In the genomic region with DNA sequence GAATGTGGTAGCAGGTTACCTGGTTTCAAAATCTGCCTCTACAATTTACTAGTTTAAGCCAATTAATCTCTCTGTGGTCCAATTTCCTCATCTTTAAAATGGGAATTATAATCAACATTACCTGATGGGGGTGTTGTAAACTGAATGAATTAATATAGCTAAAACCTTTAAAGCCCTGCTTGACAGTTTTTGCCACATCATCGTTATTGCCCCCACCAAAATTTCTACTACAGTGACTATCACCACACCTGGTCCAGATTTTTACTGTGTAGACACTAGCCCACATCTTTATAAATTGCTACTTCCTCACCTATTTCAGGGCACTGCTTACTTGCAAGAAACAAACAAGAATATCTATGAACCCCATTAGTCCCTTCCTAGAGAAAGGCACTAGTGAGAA, we compare ENCODE assay signal across 29 cellular contexts.
A peak's percentile ranks its signal among the peaks of the same experiment; 100 is the strongest.
DNase-seq lines count a peak whose midpoint lies in the region; ATAC-seq and TF ChIP-seq lines count a peak whose summit lies in the region.
"Had no signal": no experiment of that assay in that cellular context is flagged by ENCODE, and none has a peak within 500 bp of the region (broad histone marks: within the 10 kb centered on the region; RNA-seq: fewer than 3 reads in every experiment).

No MANE protein-coding gene starts in this region.

- H3K27me3 ChIP-seq in GM23248 (replicated peaks; ENCODE audit: insufficient read depth), result no peaks in the 10 kb centered on the region
- H3K27me3 ChIP-seq in sigmoid colon, result no peaks in the 10 kb centered on the region
- H3K27me3 ChIP-seq in left lung, result no peaks in the 10 kb centered on the region
- H3K27me3 ChIP-seq: BLaER1, ovary, right atrium auricular region, suprapubic skin had no signal

- WGBS in GM23248 (ENCODE audit: low coverage in 1 of 2, low lambda C conversion rate in 2 of 2, missing lambda C conversion rate in 2 of 2), 2 experiments, result 95 to 100% methylated on average over 1 of the region's 1 CpG
- WGBS in sigmoid colon, 2 donors, result 91 to 98% methylated on average over 1 of the region's 1 CpG

- H3K4me3 Mint-ChIP-seq in activated naive CD4-positive, alpha-beta T cell treated with anti-CD3 and anti-CD28 coated beads, Interleukin-2, amount 10 ng/mL, durations not matched to agents 7 days and 5 days, result no peak overlapping the region
- H3K4me3 Mint-ChIP-seq in activated naive CD4-positive, alpha-beta T cell treated with anti-CD3 and anti-CD28 coated beads for 36 hours, result no peak overlapping the region
- H3K4me3 Mint-ChIP-seq in activated naive CD8-positive, alpha-beta T cell treated with anti-CD3 and anti-CD28 coated beads, Interleukin-2, amount 50 U/mL, for 24 hours, result no peak overlapping the region
- H3K4me3 Mint-ChIP-seq: activated CD4-positive, alpha-beta T cell treated with anti-CD3 and anti-CD28 coated beads, Interleukin-2, amount 10 ng/mL, durations not matched to agents 7 days and 5 days; mesothelial cell of epicardium; natural killer cell had no signal

- no peaks in the 10 kb centered on the region for H3K9me3 Mint-ChIP-seq in activated naive CD4-positive, alpha-beta T cell treated with anti-CD3 and anti-CD28 coated beads, Interleukin-2, amount 10 ng/mL, durations not matched to agents 7 days and 5 days
- H3K9me3 Mint-ChIP-seq in activated naive CD4-positive, alpha-beta T cell treated with anti-CD3 and anti-CD28 coated beads for 36 hours, result no peaks in the 10 kb centered on the region
- no peaks in the 10 kb centered on the region for H3K9me3 Mint-ChIP-seq in activated naive CD8-positive, alpha-beta T cell treated with anti-CD3 and anti-CD28 coated beads, Interleukin-2, amount 50 U/mL, for 24 hours
- H3K9me3 Mint-ChIP-seq: activated CD4-positive, alpha-beta T cell treated with anti-CD3 and anti-CD28 coated beads, Interleukin-2, amount 10 ng/mL, durations not matched to agents 7 days and 5 days; mesothelial cell of epicardium; natural killer cell had no signal

- TF ChIP-seq EP300 in sigmoid colon (IDR thresholded peaks at IDR 0.05), result no peak

- intact Hi-C loops in activated naive CD4-positive, alpha-beta T cell treated with anti-CD3 and anti-CD28 coated beads for 36 hours (cut with micrococcal nuclease), result loop anchor here (5.0 to 10.0 kb wide), 2 partner anchors 180 to 1082 kb away; no protein-coding TSS in a partner anchor
- intact Hi-C loops in sigmoid colon (cut with DNase I) (loop anchor here (10.0 kb wide), 2 partner anchors 202 to 388 kb away; no protein-coding TSS in a partner anchor), left lung (cut with DNase I) (no loop called here)

- peaks cover 87% of the 10 kb centered on the region for H3K4me1 Mint-ChIP-seq in activated naive CD4-positive, alpha-beta T cell treated with anti-CD3 and anti-CD28 coated beads, Interleukin-2, amount 10 ng/mL, durations not matched to agents 7 days and 5 days
- peaks cover 86% of the 10 kb centered on the region for H3K4me1 Mint-ChIP-seq in activated naive CD4-positive, alpha-beta T cell treated with anti-CD3 and anti-CD28 coated beads for 36 hours (ENCODE audit: low read depth)
- peaks cover 85% of the 10 kb centered on the region for H3K4me1 Mint-ChIP-seq in activated naive CD8-positive, alpha-beta T cell treated with anti-CD3 and anti-CD28 coated beads, Interleukin-2, amount 50 U/mL, for 24 hours

- peaks cover 60% of the 10 kb centered on the region for H3K79me2 ChIP-seq in GM23248 (ENCODE audit: insufficient read depth)

- peak overlapping the region; percentile 93 for H3K27ac ChIP-seq in GM23248
- H3K27ac ChIP-seq in sigmoid colon, result peak overlapping the region in 3 of 4 donors; percentile 57 to 70 (median 64)
- H3K27ac ChIP-seq in left lung, result no peak overlapping the region
- H3K27ac ChIP-seq: BLaER1, KMS-11, ovary, right atrium auricular region, RWPE1, SK-N-MC, suprapubic skin had no signal

- no peak for TF ChIP-seq POLR2A in sigmoid colon (IDR thresholded peaks at IDR 0.05)

- DNase-seq in activated naive CD4-positive, alpha-beta T cell treated with anti-CD3 and anti-CD28 coated beads, Interleukin-2, amount 10 ng/mL, durations not matched to agents 7 days and 5 days, result no peak
- DNase-seq in activated naive CD4-positive, alpha-beta T cell treated with anti-CD3 and anti-CD28 coated beads for 36 hours, result no peak
- DNase-seq in GM23248 (no peak), sigmoid colon (no peak), left lung (no peak), KBM-7 (no peak)
- no peak for DNase-seq in activated naive CD8-positive, alpha-beta T cell treated with anti-CD3 and anti-CD28 coated beads, Interleukin-2, amount 50 U/mL, for 24 hours
- DNase-seq: activated CD4-positive, alpha-beta T cell treated with anti-CD3 and anti-CD28 coated beads, Interleukin-2, amount 10 ng/mL, durations not matched to agents 7 days and 5 days; activated CD8-positive, alpha-beta memory T cell treated with anti-CD3 and anti-CD28 coated beads, Interleukin-2, amount 50 U/mL, for 4 hours; activated effector memory CD4-positive, alpha-beta T cell treated with anti-CD3 and anti-CD28 coated beads, Interleukin-2, amount 50 U/mL, for 16 hours; COR-L47; DMS53; effector CD4-positive, alpha-beta T cell; HCEC 1CT; natural killer cell; NCI-H1436; NCI-H2107; ovary; stimulated activated CD4-positive, alpha-beta T cell treated with anti-CD3 and anti-CD28 coated beads, Interleukin-12 subunit alpha, Interleukin-12 subunit beta, amount 100 ng/mL, for 4 hours; stimulated activated CD4-positive, alpha-beta T cell treated with anti-CD3 and anti-CD28 coated beads, Interleukin-4, amount 100 ng/mL, for 1 hour; T-helper 2 cell had no signal

- H3K9me3 ChIP-seq in GM23248 (ENCODE audit: low read depth) (no peaks in the 10 kb centered on the region), sigmoid colon (no peaks in the 10 kb centered on the region), left lung (no peaks in the 10 kb centered on the region)
- H3K9me3 ChIP-seq: BLaER1, ovary, right atrium auricular region, suprapubic skin had no signal

- H3K36me3 ChIP-seq in GM23248 (ENCODE audit: low read depth), result no peaks in the 10 kb centered on the region
- no peaks in the 10 kb centered on the region for H3K36me3 ChIP-seq in sigmoid colon
- no peaks in the 10 kb centered on the region for H3K36me3 ChIP-seq in left lung
- H3K36me3 ChIP-seq: BLaER1, ovary, right atrium auricular region, suprapubic skin had no signal

- H3K27me3 Mint-ChIP-seq in activated naive CD4-positive, alpha-beta T cell treated with anti-CD3 and anti-CD28 coated beads, Interleukin-2, amount 10 ng/mL, durations not matched to agents 7 days and 5 days, result no peaks in the 10 kb centered on the region
- H3K27me3 Mint-ChIP-seq in activated naive CD4-positive, alpha-beta T cell treated with anti-CD3 and anti-CD28 coated beads for 36 hours (ENCODE audit: low read depth), result no peaks in the 10 kb centered on the region
- H3K27me3 Mint-ChIP-seq in activated naive CD8-positive, alpha-beta T cell treated with anti-CD3 and anti-CD28 coated beads, Interleukin-2, amount 50 U/mL, for 24 hours, result no peaks in the 10 kb centered on the region
- H3K27me3 Mint-ChIP-seq: activated CD4-positive, alpha-beta T cell treated with anti-CD3 and anti-CD28 coated beads, Interleukin-2, amount 10 ng/mL, durations not matched to agents 7 days and 5 days had no signal

- no peak overlapping the region for H3K4me3 ChIP-seq in GM23248
- no peak overlapping the region for H3K4me3 ChIP-seq in sigmoid colon
- no peak overlapping the region for H3K4me3 ChIP-seq in left lung
- H3K4me3 ChIP-seq: BLaER1, ovary, right atrium auricular region, SK-N-MC, suprapubic skin had no signal

- peak overlapping the region; percentile 15 for H3K27ac Mint-ChIP-seq in activated naive CD4-positive, alpha-beta T cell treated with anti-CD3 and anti-CD28 coated beads, Interleukin-2, amount 10 ng/mL, durations not matched to agents 7 days and 5 days
- no peak overlapping the region for H3K27ac Mint-ChIP-seq in activated naive CD4-positive, alpha-beta T cell treated with anti-CD3 and anti-CD28 coated beads for 36 hours
- H3K27ac Mint-ChIP-seq in activated naive CD8-positive, alpha-beta T cell treated with anti-CD3 and anti-CD28 coated beads, Interleukin-2, amount 50 U/mL, for 24 hours, result peak overlapping the region; percentile 71
- H3K27ac Mint-ChIP-seq: mesothelial cell of epicardium, natural killer cell had no signal

- ATAC-seq in activated naive CD8-positive, alpha-beta T cell treated with anti-CD3 and anti-CD28 coated beads, Interleukin-2, amount 50 U/mL, for 24 hours, result no peak
- ATAC-seq in GM21825 (IDR thresholded peaks at IDR 0.05; ENCODE audit: unreplicated experiment) (no peak), left lung (no peak)
- ATAC-seq: natural killer cell had no signal

- no peaks in the 10 kb centered on the region for H3K9me2 ChIP-seq in GM23248 (ENCODE audit: insufficient read depth)

- H3K9ac ChIP-seq in GM23248, result no peak overlapping the region
- H3K9ac ChIP-seq: BLaER1, KMS-11 had no signal

- CTCF ChIA-PET in activated naive CD4-positive, alpha-beta T cell treated with anti-CD3 and anti-CD28 coated beads, Interleukin-2, amount 10 ng/mL, durations not matched to agents 7 days and 5 days (lab: Charles Lee), result interaction anchor here (0.9 kb wide), 1 partner anchor 631 kb away, joined by 3 read pairs; no protein-coding TSS in a partner anchor
- CTCF ChIA-PET in activated naive CD4-positive, alpha-beta T cell treated with anti-CD3 and anti-CD28 coated beads for 36 hours (lab: Charles Lee), result interaction anchor here (1.6 kb wide), 1 partner anchor 64 kb away, joined by 3 read pairs; a partner anchor contains a TSS

- H3K36me3 Mint-ChIP-seq in activated naive CD4-positive, alpha-beta T cell treated with anti-CD3 and anti-CD28 coated beads, Interleukin-2, amount 10 ng/mL, durations not matched to agents 7 days and 5 days, result peaks cover 20% of the 10 kb centered on the region
- H3K36me3 Mint-ChIP-seq in activated naive CD4-positive, alpha-beta T cell treated with anti-CD3 and anti-CD28 coated beads for 36 hours (ENCODE audit: low read depth), result no peaks in the 10 kb centered on the region
- no peaks in the 10 kb centered on the region for H3K36me3 Mint-ChIP-seq in activated naive CD8-positive, alpha-beta T cell treated with anti-CD3 and anti-CD28 coated beads, Interleukin-2, amount 50 U/mL, for 24 hours (ENCODE audit: low read depth)
- H3K36me3 Mint-ChIP-seq: mesothelial cell of epicardium, natural killer cell had no signal

- peaks cover 19% of the 10 kb centered on the region for H3F3A ChIP-seq in GM23248 (ENCODE audit: insufficient read depth)

- H3K4me2 ChIP-seq in GM23248 (ENCODE audit: unreplicated experiment), result no peak overlapping the region
- H3K4me2 ChIP-seq: BLaER1, KMS-11 had no signal

- H3K4me1 ChIP-seq in GM23248 (ENCODE audit: insufficient read depth) (peaks cover 34% of the 10 kb centered on the region), sigmoid colon (peaks cover 0 to 77% (median 64%) of the 10 kb centered on the region in 4 donors), left lung (peaks cover 3 to 27% of the 10 kb centered on the region in 2 donors)
- H3K4me1 ChIP-seq: BLaER1 had no signal

- no peak for TF ChIP-seq CTCF in sigmoid colon (IDR thresholded peaks at IDR 0.05)
- TF ChIP-seq CTCF in left lung (IDR thresholded peaks at IDR 0.05), result no peak

- no peak overlapping the region for H2AFZ ChIP-seq in GM23248

- H4K20me1 ChIP-seq in GM23248 (ENCODE audit: insufficient read depth), result no peaks in the 10 kb centered on the region
- H4K20me1 ChIP-seq: BLaER1 had no signal

- in situ Hi-C loops in GM23248 (cut with MboI), result no loop called here
- in situ Hi-C loops in KBM-7 (cut with MboI; ENCODE audit: low pct_unique_long_range_greater_than_20kb, low sequenced_read_pairs), result no loop called here

Comparison
In these comparisons a context has a peak if more than half of its experiments do, and no peak if none do; other contexts are left out.
1. H3K27ac ChIP-seq: peak in GM23248 (single experiment) and sigmoid colon (3 of 4); none in left lung (0 of 2).
2. intact Hi-C loops: an anchor here in activated naive CD4-positive, alpha-beta T cell treated with anti-CD3 and anti-CD28 coated beads for 36 hours (5.0 to 10.0 kb wide) and sigmoid colon (10.0 kb wide); none called in left lung.